8 cellular contexts compared by ENCODE assay signal in the genomic region with DNA sequence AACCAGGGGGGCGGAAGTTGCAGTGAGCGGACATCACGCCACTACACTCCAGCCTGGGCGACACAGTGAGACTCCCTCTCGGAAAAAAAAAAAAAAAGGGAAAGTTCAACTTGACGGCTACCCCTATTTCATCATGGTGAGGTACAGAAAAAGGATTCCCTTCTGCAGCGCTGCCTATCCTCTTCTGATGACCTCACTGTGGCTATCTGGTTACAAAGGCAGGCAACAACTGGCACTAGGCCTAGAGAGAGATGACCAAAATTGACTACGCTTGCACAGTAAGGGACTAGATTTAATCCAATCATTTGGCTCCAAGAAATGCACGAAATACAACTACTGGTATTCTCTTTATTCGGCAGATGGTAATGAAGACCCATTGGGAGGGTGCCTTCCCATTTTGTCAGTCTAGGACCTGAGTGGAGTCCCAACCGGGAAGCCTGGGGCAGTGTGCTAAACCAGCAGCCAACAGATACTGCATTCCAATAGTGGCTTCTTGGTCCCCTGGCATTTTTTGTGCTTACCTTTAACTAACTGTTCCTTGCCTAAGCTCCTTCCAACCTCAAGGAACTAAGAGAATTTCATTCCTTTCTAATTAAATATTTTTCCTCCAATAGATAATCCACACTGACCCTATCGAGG. TPM values are rescaled to one million over a fixed set of nuclear protein-coding genes. Genes with fewer than 3 reads are reported as not detected.
DNase-seq lines count a peak whose midpoint lies in the region; ATAC-seq and TF ChIP-seq lines count a peak whose summit lies in the region.

No MANE protein-coding gene starts in this region.

- H3K4me1 ChIP-seq in Karpas-422 (ENCODE audit: low read length) (peaks cover 99% of the 10 kb centered on the region), breast epithelium (peaks cover 14 to 20% of the 10 kb centered on the region in 2 donors), uterus (peaks cover 8 to 11% of the 10 kb centered on the region in 2 donors)

- no peaks in the 10 kb centered on the region for H3K9me3 Mint-ChIP-seq in CD14-positive monocyte

- peak overlapping the region; percentile 60; the same call in 1 of the 2 replicates for H3K9ac ChIP-seq in Karpas-422 (ENCODE audit: low read length)

- H2AFZ ChIP-seq in Karpas-422 (ENCODE audit: low read length) = no peak overlapping the region

- ATAC-seq in GM18505 (IDR thresholded peaks at IDR 0.05; ENCODE audit: unreplicated experiment) = no peak

- H3K36me3 ChIP-seq in Karpas-422 (ENCODE audit: insufficient read depth, low read length) (peaks cover 19% of the 10 kb centered on the region), breast epithelium (no peaks in the 10 kb centered on the region), uterus (no peaks in the 10 kb centered on the region)

- peaks cover 60% of the 10 kb centered on the region for H4K20me1 ChIP-seq in Karpas-422 (ENCODE audit: insufficient read depth, low read depth, low read length)

- H3K27ac ChIP-seq in Karpas-422 (ENCODE audit: low read length) = no peak overlapping the region
- H3K27ac ChIP-seq in breast epithelium = peak overlapping the region; percentile 98
- H3K27ac ChIP-seq in uterus = peak overlapping the region; percentile 98 to 99

- H3K4me3 ChIP-seq in Karpas-422 (ENCODE audit: low read length) = peak overlapping the region; percentile 49; the same call in 1 of the 2 replicates
- peak overlapping the region; percentile 57 to 73 (median 71) for H3K4me3 ChIP-seq in breast epithelium
- peak overlapping the region; percentile 67 to 75 for H3K4me3 ChIP-seq in uterus

- H3K4me1 Mint-ChIP-seq in CD14-positive monocyte = peaks cover 21% of the 10 kb centered on the region

- H3K27me3 Mint-ChIP-seq in CD14-positive monocyte (ENCODE audit: low read depth in 3 of 3) = peaks cover 0 to 2% (median 0%) of the 10 kb centered on the region in 3 donors

- DNase-seq in CD14-positive monocyte (ENCODE audit: low spot score) = no peak
- DNase-seq in Karpas-422 = no peak
- DNase-seq in breast epithelium (ENCODE audit: low spot score in 2 of 2) = peak in 1 of 2 donors; percentile 60
- DNase-seq in medulla oblongata (ENCODE audit: extremely low spot score) = peak; percentile 63
- DNase-seq in uterus = peak; percentile 56 to 78
- no peak for DNase-seq in activated CD4-positive, alpha-beta T cell treated with anti-CD3 and anti-CD28 coated beads, Interleukin-2, amount 50 U/mL, for 4 hours
- no peak for DNase-seq in AML-193 (lab: John Stamatoyannopoulos, UW)

- TF ChIP-seq POLR2A in breast epithelium (IDR thresholded peaks at IDR 0.05) = no peak
- TF ChIP-seq POLR2A in uterus (IDR thresholded peaks at IDR 0.05) = peak; percentile 9 to 34
- no peak for TF ChIP-seq POLR2A in GM18505 (IDR thresholded peaks at IDR 0.05; ENCODE audit: borderline replicate concordance, extremely low read depth, insufficient read depth, insufficient read length)

- H3K36me3 Mint-ChIP-seq in CD14-positive monocyte = peaks cover 30 to 36% of the 10 kb centered on the region in 2 donors

- H3K9me2 ChIP-seq in Karpas-422 (replicated peaks; ENCODE audit: insufficient read depth, low read length) = no peaks in the 10 kb centered on the region

- H3K27me3 ChIP-seq in Karpas-422 (ENCODE audit: low read length) (no peaks in the 10 kb centered on the region), breast epithelium (no peaks in the 10 kb centered on the region), uterus (no peaks in the 10 kb centered on the region)

- H3K9me3 ChIP-seq in Karpas-422 (ENCODE audit: low read length) = no peaks in the 10 kb centered on the region
- no peaks in the 10 kb centered on the region for H3K9me3 ChIP-seq in breast epithelium
- H3K9me3 ChIP-seq in uterus = no peaks in the 10 kb centered on the region

- peak overlapping the region; percentile 76 for H3K4me2 ChIP-seq in Karpas-422 (ENCODE audit: low read depth, low read length, poor library complexity, severe bottlenecking)

- TF ChIP-seq CTCF in CD14-positive monocyte (IDR thresholded peaks at IDR 0.05) = no peak
- no peak for TF ChIP-seq CTCF in breast epithelium (IDR thresholded peaks at IDR 0.05)
- no peak for TF ChIP-seq CTCF in uterus (IDR thresholded peaks at IDR 0.05)

- H3K79me2 ChIP-seq in Karpas-422 (ENCODE audit: low read length) = peaks cover 67% of the 10 kb centered on the region

- H3K4me3 Mint-ChIP-seq in CD14-positive monocyte = peak overlapping the region; percentile 76 to 86

- intact Hi-C loops in CD14-positive monocyte (cut with micrococcal nuclease) (no loop called here), breast epithelium (cut with DNase I; ENCODE audit: low total_unique reads) (no loop called here), uterus (cut with DNase I; ENCODE audit: low total_unique reads) (no loop called here)

- H3K27ac Mint-ChIP-seq in CD14-positive monocyte = peak overlapping the region; percentile 30 to 93 (median 86)

RNA-seq across cellular contexts. Expression of gene ITPKB, which starts 36.6 kb away (rescaled TPM):
- 10 to 100 TPM in 1 of 2 donors, 1 to 10 TPM in 1; 7.3 to 10.2 TPM for polyA plus RNA-seq in CD14-positive monocyte
- 79.0 and 132 TPM in 2 replicates for total RNA-seq in Karpas-422 (2014; rRNA removed; shearing (Covaris generic); ENCODE audit: low replicate concordance)
- total RNA-seq in breast epithelium (10 to 100 TPM; 24.0 to 37.6 (median 25.6) TPM), uterus (100 to 1,000 TPM in 1 of 4 donors, 10 to 100 TPM in 3; 29.7 to 117 (median 44.9) TPM)

Comparison
In these comparisons a context has a peak if more than half of its experiments do, and no peak if none do; other contexts are left out.
1. DNase-seq: peak in medulla oblongata (single experiment) and uterus (2 of 2); none in CD14-positive monocyte (single experiment), Karpas-422 (single experiment), activated CD4-positive, alpha-beta T cell treated with anti-CD3 and anti-CD28 coated beads, Interleukin-2, amount 50 U/mL, for 4 hours (0 of 2) and AML-193 (0 of 2).
2. POLR2A ChIP-seq: peak in uterus (2 of 2); none in breast epithelium (single experiment) and GM18505 (single experiment).
3. Peak in every context shown above with its lines, with median percentiles within 50 percentile points of each other: H3K4me3 ChIP-seq.